2 cellular contexts compared by ENCODE assay signal in genomic region chr16:81107506-81107905, GRCh38.
TF ChIP-seq lines count a peak whose summit lies in the region.

No MANE protein-coding gene starts in this region.

TF ChIP-seq in HCT116, 20 proteins besides CTCF, POLR2A, EP300 and RAD21:
- no peak for TF ChIP-seq ZNF274 (IDR thresholded peaks at IDR 0.05; ENCODE audit: low read depth, low read length)
- no peak for TF ChIP-seq EZH2phosphoT487 (IDR thresholded peaks at IDR 0.05; ENCODE audit: borderline replicate concordance)
- TF ChIP-seq MAX (IDR thresholded peaks at IDR 0.05) = no peak
- no peak for TF ChIP-seq EGR1 (IDR thresholded peaks at IDR 0.05; ENCODE audit: low read depth)
- no peak for TF ChIP-seq SRF (IDR thresholded peaks at IDR 0.05; ENCODE audit: low read depth)
- no peak for TF ChIP-seq ELF1 (IDR thresholded peaks at IDR 0.05; ENCODE audit: borderline replicate concordance, low read depth)
- no peak for TF ChIP-seq REST (IDR thresholded peaks at IDR 0.05; ENCODE audit: low read depth)
- TF ChIP-seq CBX3 (IDR thresholded peaks at IDR 0.05; ENCODE audit: low read depth) = no peak
- TF ChIP-seq ATF3 (IDR thresholded peaks at IDR 0.05) = no peak
- no peak for TF ChIP-seq ZBTB33 (IDR thresholded peaks at IDR 0.05; ENCODE audit: extremely low read depth, insufficient replicate concordance, low read length)
- TF ChIP-seq ZFX (IDR thresholded peaks at IDR 0.05) = no peak
TF ChIP-seq in HCT116: peak in this region for 0.

TF ChIP-seq in GM12878, 131 proteins besides CTCF, POLR2A, EP300 and RAD21:
- TF ChIP-seq YY1 (IDR thresholded peaks at IDR 0.05; ENCODE audit: low read depth, low read length) (no peak), EED (IDR thresholded peaks at IDR 0.05; ENCODE audit: low read depth) (no peak), POLR2AphosphoS5 (IDR thresholded peaks at IDR 0.05; ENCODE audit: low read length) (no peak), MEF2B (IDR thresholded peaks at IDR 0.05; ENCODE audit: partially characterized antibody, poor library complexity, severe bottlenecking) (no peak), RAD51 (IDR thresholded peaks at IDR 0.05) (no peak), POU2F2 (IDR thresholded peaks at IDR 0.05; ENCODE audit: borderline replicate concordance, low read depth, low read length) (no peak), RFX5 (IDR thresholded peaks at IDR 0.05; ENCODE audit: low read depth, low read length) (no peak), HDAC2 (IDR thresholded peaks at IDR 0.05) (no peak), GATAD2B (conservative IDR thresholded peaks at IDR 0.05; ENCODE audit: low read depth) (no peak), POLR2AphosphoS2 (IDR thresholded peaks at IDR 0.05; ENCODE audit: low read depth, low read length) (no peak), MXI1 (IDR thresholded peaks at IDR 0.05; ENCODE audit: low read depth, low read length) (no peak), RUNX3 (IDR thresholded peaks at IDR 0.05; ENCODE audit: low read length) (no peak), CREB1 (IDR thresholded peaks at IDR 0.05; ENCODE audit: low read depth) (no peak), HSF1 (IDR thresholded peaks at IDR 0.05; ENCODE audit: low read depth, low read length) (no peak)
TF ChIP-seq in GM12878: peak in this region for 0.
